18 cellular contexts compared by ENCODE assay signal in genomic region chrX:129585691-129586090, GRCh38. TPM values are rescaled to one million over a fixed set of nuclear protein-coding genes. Genes with fewer than 3 reads are reported as not detected.
DNase-seq lines count a peak whose midpoint lies in the region; ATAC-seq and TF ChIP-seq lines count a peak whose summit lies in the region.
"Had no signal": no experiment of that assay in that cellular context is flagged by ENCODE, and none has a peak within 500 bp of the region (broad histone marks: within the 10 kb centered on the region; RNA-seq: fewer than 3 reads in every experiment).

No MANE protein-coding gene starts in this region.

- H3K4me1 ChIP-seq in mesenchymal stem cell (ENCODE audit: control insufficient read depth, insufficient read depth, low read depth, low read length): peaks cover 2% of the 10 kb centered on the region

- H3K4me1 Mint-ChIP-seq in chondrocyte (ENCODE audit: low read depth): peaks cover 40% of the 10 kb centered on the region
- no peaks in the 10 kb centered on the region for H3K4me1 Mint-ChIP-seq in CD4-positive, alpha-beta T cell (ENCODE audit: low read depth)

- H2BK12ac ChIP-seq in mesenchymal stem cell (ENCODE audit: low read length in 2 of 2): no peak overlapping the region

- no peaks in the 10 kb centered on the region for H3K79me1 ChIP-seq in mesenchymal stem cell (replicated peaks; ENCODE audit: low read length, poor library complexity, severe bottlenecking)

- no peak overlapping the region for H3K4me3 ChIP-seq in mesenchymal stem cell (ENCODE audit: insufficient read depth in 1 of 2, low read depth in 1 of 2, low read length in 2 of 2)
- H3K4me3 ChIP-seq: GM12878 had no signal

- H3K36me3 Mint-ChIP-seq in chondrocyte (ENCODE audit: low read depth): peaks cover 30% of the 10 kb centered on the region
- peaks cover 21% of the 10 kb centered on the region for H3K36me3 Mint-ChIP-seq in CD4-positive, alpha-beta T cell (ENCODE audit: low read depth)

- no peak for TF ChIP-seq CTCF in chondrocyte (IDR thresholded peaks at IDR 0.05)
- TF ChIP-seq CTCF in CD4-positive, alpha-beta T cell (IDR thresholded peaks at IDR 0.05): no peak

- no peak overlapping the region for H2AK5ac ChIP-seq in mesenchymal stem cell (ENCODE audit: low read length, severe bottlenecking)

- POLR2A ChIA-PET in CD4-positive, alpha-beta T cell (lab: Charles Lee): no interaction called here

- no peak overlapping the region for H4K91ac ChIP-seq in mesenchymal stem cell (ENCODE audit: low read length)

- no peak overlapping the region for H3K4ac ChIP-seq in mesenchymal stem cell (ENCODE audit: low read depth in 1 of 2, low read length in 2 of 2)

- CTCF ChIA-PET in CD4-positive, alpha-beta T cell (lab: Charles Lee): no interaction called here

- H3K23ac ChIP-seq in mesenchymal stem cell (ENCODE audit: low read length in 2 of 2): no peak overlapping the region

- intact Hi-C loops in CD4-positive, alpha-beta T cell (cut with DNase I, micrococcal nuclease): no loop called here

- no peaks in the 10 kb centered on the region for H3K9me3 Mint-ChIP-seq in chondrocyte (ENCODE audit: low read depth)
- H3K9me3 Mint-ChIP-seq in CD4-positive, alpha-beta T cell: no peaks in the 10 kb centered on the region

- 13% methylated on average over 1 of the region's 3 CpGs for WGBS in mesenchymal stem cell

- H3K18ac ChIP-seq in mesenchymal stem cell (ENCODE audit: low read depth in 1 of 2, low read length in 2 of 2): no peak overlapping the region

- no peak overlapping the region for H4K8ac ChIP-seq in mesenchymal stem cell (ENCODE audit: low read length)

- H2BK5ac ChIP-seq in mesenchymal stem cell (ENCODE audit: low read depth, low read length, poor library complexity, severe bottlenecking): no peak overlapping the region

- H2BK120ac ChIP-seq in mesenchymal stem cell (ENCODE audit: low read depth, low read length): no peak overlapping the region

- peak overlapping the region; percentile 84 for H3K27ac Mint-ChIP-seq in chondrocyte (ENCODE audit: unreplicated experiment)
- H3K27ac Mint-ChIP-seq in CD4-positive, alpha-beta T cell: no peak overlapping the region

- peaks cover 0 to 15% of the 10 kb centered on the region in 2 experiments for H3K27me3 ChIP-seq in mesenchymal stem cell (ENCODE audit: control insufficient read depth in 1 of 2, insufficient read depth in 1 of 2, low read length in 2 of 2)
- H3K27me3 ChIP-seq in CD4-positive, alpha-beta T cell (ENCODE audit: control insufficient read depth, insufficient read depth, low read length): no peaks in the 10 kb centered on the region

- H3K14ac ChIP-seq in mesenchymal stem cell (ENCODE audit: low read length in 2 of 2): no peak overlapping the region

- no peak for ATAC-seq in CD4-positive, alpha-beta T cell (ENCODE audit: poor library complexity)
- ATAC-seq in GM21576 (IDR thresholded peaks at IDR 0.05; ENCODE audit: unreplicated experiment) (no peak), GM18870 (IDR thresholded peaks at IDR 0.05; ENCODE audit: unreplicated experiment) (no peak)
- ATAC-seq: GM12878 had no signal

- H3K4me3 Mint-ChIP-seq in chondrocyte (ENCODE audit: unreplicated experiment): no peak overlapping the region
- no peak overlapping the region for H3K4me3 Mint-ChIP-seq in CD4-positive, alpha-beta T cell

- no peak overlapping the region for H2AFZ ChIP-seq in mesenchymal stem cell (ENCODE audit: low read depth, low read length)

- peak; percentile 57 for DNase-seq in SIG-M5 treated with dmso at 0.1 percent for 504 hours (lab: John Stamatoyannopoulos, UW; ENCODE audit: unreplicated experiment)
- DNase-seq in SIG-M5 (lab: John Stamatoyannopoulos, UW): no peak
- peak; percentile 43 for DNase-seq in MV-4-11 (lab: John Stamatoyannopoulos, UW)
- no peak for DNase-seq in chondrocyte (ENCODE audit: low spot score)
- DNase-seq in mesenchymal stem cell: peak; percentile 56
- no peak for DNase-seq in CD4-positive, alpha-beta T cell
- DNase-seq: 8988T, C1 segment of cervical spinal cord, DMS79, HCEC 1CT, NCI-H1105 treated with DMSO at 0.1 percent for 48 hours, NCI-H187, NCI-H2171, NCI-H510A, NCI-H82 had no signal

- H3K27ac ChIP-seq in mesenchymal stem cell (ENCODE audit: low read length, poor library complexity, severe bottlenecking): no peak overlapping the region
- no peak overlapping the region for H3K27ac ChIP-seq in CD4-positive, alpha-beta T cell (ENCODE audit: low read depth, low read length)

- H3K9ac ChIP-seq in mesenchymal stem cell (ENCODE audit: low read length): no peak overlapping the region

- no peaks in the 10 kb centered on the region for H3K27me3 Mint-ChIP-seq in chondrocyte (ENCODE audit: low read depth)
- no peaks in the 10 kb centered on the region for H3K27me3 Mint-ChIP-seq in CD4-positive, alpha-beta T cell

- no peak overlapping the region for H2BK15ac ChIP-seq in mesenchymal stem cell (ENCODE audit: low read depth, poor library complexity, severe bottlenecking)

- no peaks in the 10 kb centered on the region for H3K9me3 ChIP-seq in mesenchymal stem cell (ENCODE audit: control insufficient read depth, low read length)
- H3K9me3 ChIP-seq in CD4-positive, alpha-beta T cell (ENCODE audit: control insufficient read depth, low read length): no peaks in the 10 kb centered on the region

- H3K4me2 ChIP-seq in mesenchymal stem cell (ENCODE audit: low read length, poor library complexity, severe bottlenecking): no peak overlapping the region

- peaks cover 9 to 42% of the 10 kb centered on the region in 2 experiments for H3K36me3 ChIP-seq in mesenchymal stem cell (ENCODE audit: control insufficient read depth in 1 of 2, insufficient read depth in 2 of 2, low read depth in 1 of 2, low read length in 2 of 2)

RNA-seq across cellular contexts. Expression of gene OCRL, which starts 45.6 kb away (rescaled TPM):
- 56.0 to 61.0 TPM (median 58.9 TPM) in 3 replicates for total RNA-seq in chondrocyte
- polyA plus RNA-seq in mesenchymal stem cell (2013, experiment 1 of 2): 16.0 TPM
- polyA plus RNA-seq in mesenchymal stem cell (2013, experiment 2 of 2): 15.7 TPM
- 1 to 10 TPM; 4.0 to 4.1 TPM for total RNA-seq in CD4-positive, alpha-beta T cell

Comparison
In these comparisons a context has a peak if more than half of its experiments do, and no peak if none do; other contexts are left out.
1. DNase-seq: peak in SIG-M5 treated with dmso at 0.1 percent for 504 hours (single experiment), MV-4-11 (single experiment) and mesenchymal stem cell (single experiment); none in SIG-M5 (single experiment), chondrocyte (single experiment) and CD4-positive, alpha-beta T cell (0 of 10).
2. RNA of gene OCRL, which starts 45.6 kb away (total RNA-seq): 56.0 to 61.0 TPM in chondrocyte; 4.0 to 4.1 TPM in CD4-positive, alpha-beta T cell; every median in the first group is over 10 times any median in the second.